ENCODE assay signal across 11 cellular contexts in the genomic region with DNA sequence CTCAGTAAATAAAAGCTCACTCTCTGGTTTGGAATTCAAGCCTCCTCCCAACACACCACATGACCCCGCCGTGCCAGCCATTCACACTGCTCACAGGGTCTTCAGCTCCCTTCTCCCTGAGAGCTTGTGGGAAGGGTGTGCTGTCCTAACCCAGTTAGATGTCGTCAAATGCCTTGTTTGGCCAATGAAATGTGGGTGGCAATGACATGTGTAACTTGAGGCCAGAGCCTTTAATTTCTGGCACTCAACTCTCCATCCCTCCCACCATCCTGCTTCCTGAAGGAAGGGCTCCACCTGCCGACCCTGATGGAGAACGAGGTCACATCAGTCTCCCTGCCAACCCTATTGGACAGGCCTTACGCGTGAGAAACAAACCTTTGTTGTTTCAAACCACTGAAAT.
DNase-seq lines count a peak whose midpoint lies in the region; ATAC-seq and TF ChIP-seq lines count a peak whose summit lies in the region.
"Had no signal": no experiment of that assay in that cellular context is flagged by ENCODE, and none has a peak within 500 bp of the region (broad histone marks: within the 10 kb centered on the region; RNA-seq: fewer than 3 reads in every experiment).

No MANE protein-coding gene starts in this region.

- no peaks in the 10 kb centered on the region for H3K9me3 ChIP-seq in Peyer's patch

- no peaks in the 10 kb centered on the region for H3K9me3 Mint-ChIP-seq in type B pancreatic cell

- peak; percentile 49 for TF ChIP-seq CTCF in type B pancreatic cell (conservative IDR thresholded peaks at IDR 0.05)
- no peak for TF ChIP-seq CTCF in Peyer's patch (IDR thresholded peaks at IDR 0.05)
- no peak for TF ChIP-seq CTCF in GM10248 (IDR thresholded peaks at IDR 0.05; ENCODE audit: control extremely low read depth, extremely low read depth, low read depth, missing control alignments)

- no peak for DNase-seq in Right ventricle myocardium superior
- DNase-seq in cardiac septum (ENCODE audit: low spot score) = no peak
- peak; percentile 19 for DNase-seq in NCI-H748 treated with DMSO at 0.1 percent for 48 hours (lab: John Stamatoyannopoulos, UW)
- peak; percentile 19 for DNase-seq in fibroblast of peridontal ligament (ENCODE audit: extremely low read depth)
- DNase-seq in type B pancreatic cell (ENCODE audit: extremely low spot score, unreplicated experiment) = no peak
- no peak for DNase-seq in Peyer's patch
- no peak for DNase-seq in GM10248 (ENCODE audit: extremely low spot score)
- DNase-seq: DMS79 treated with DMSO at 0.1 percent for 48 hours, Kasumi-1 had no signal

- TF ChIP-seq POLR2A in Peyer's patch (IDR thresholded peaks at IDR 0.05) = no peak

- ATAC-seq in Right ventricle myocardium superior (ENCODE audit: poor library complexity) (peak; percentile 68), GM18511 (IDR thresholded peaks at IDR 0.05; ENCODE audit: unreplicated experiment) (no peak)

- no peak overlapping the region for H3K27ac ChIP-seq in Peyer's patch

- no peak overlapping the region for H3K4me3 Mint-ChIP-seq in type B pancreatic cell
- H3K4me3 Mint-ChIP-seq: brain had no signal

- peaks cover 43% of the 10 kb centered on the region for H3K27me3 Mint-ChIP-seq in type B pancreatic cell
- H3K27me3 Mint-ChIP-seq: brain had no signal

- H3K4me1 ChIP-seq in Peyer's patch = no peaks in the 10 kb centered on the region

- peaks cover 4% of the 10 kb centered on the region for H3K4me1 Mint-ChIP-seq in type B pancreatic cell (ENCODE audit: unreplicated experiment)

- no peaks in the 10 kb centered on the region for H3K36me3 ChIP-seq in Peyer's patch

- intact Hi-C loops in Right ventricle myocardium superior (cut with DNase I) (no loop called here), cardiac septum (cut with DNase I) (loop anchor here (5.0 kb wide), 1 partner anchor 81 kb away; no protein-coding TSS in a partner anchor)

- POLR2A ChIA-PET in GM10248 (lab: Yijun Ruan, JAX) = no interaction called here

- peak overlapping the region; percentile 27 for H3K27ac Mint-ChIP-seq in type B pancreatic cell

- H3K27me3 ChIP-seq in Peyer's patch = no peaks in the 10 kb centered on the region

- H3K4me3 ChIP-seq in Peyer's patch = no peak overlapping the region

- H3K36me3 Mint-ChIP-seq in type B pancreatic cell = no peaks in the 10 kb centered on the region
- H3K36me3 Mint-ChIP-seq: brain had no signal

- CTCF ChIA-PET in GM10248 (lab: Yijun Ruan, JAX) = interaction anchor here (1.2 to 1.6 kb wide), 2 partner anchors 14 to 15 kb away, joined by 3 to 5 read pairs; no protein-coding TSS in a partner anchor

Comparison
In these comparisons a context has a peak if more than half of its experiments do, and no peak if none do; other contexts are left out.
1. DNase-seq: peak in NCI-H748 treated with DMSO at 0.1 percent for 48 hours (single experiment) and fibroblast of peridontal ligament (single experiment); none in Right ventricle myocardium superior (single experiment), cardiac septum (single experiment), type B pancreatic cell (single experiment), Peyer's patch (0 of 3) and GM10248 (single experiment).